ENCODE assay signal across 8 cellular contexts in the genomic region with DNA sequence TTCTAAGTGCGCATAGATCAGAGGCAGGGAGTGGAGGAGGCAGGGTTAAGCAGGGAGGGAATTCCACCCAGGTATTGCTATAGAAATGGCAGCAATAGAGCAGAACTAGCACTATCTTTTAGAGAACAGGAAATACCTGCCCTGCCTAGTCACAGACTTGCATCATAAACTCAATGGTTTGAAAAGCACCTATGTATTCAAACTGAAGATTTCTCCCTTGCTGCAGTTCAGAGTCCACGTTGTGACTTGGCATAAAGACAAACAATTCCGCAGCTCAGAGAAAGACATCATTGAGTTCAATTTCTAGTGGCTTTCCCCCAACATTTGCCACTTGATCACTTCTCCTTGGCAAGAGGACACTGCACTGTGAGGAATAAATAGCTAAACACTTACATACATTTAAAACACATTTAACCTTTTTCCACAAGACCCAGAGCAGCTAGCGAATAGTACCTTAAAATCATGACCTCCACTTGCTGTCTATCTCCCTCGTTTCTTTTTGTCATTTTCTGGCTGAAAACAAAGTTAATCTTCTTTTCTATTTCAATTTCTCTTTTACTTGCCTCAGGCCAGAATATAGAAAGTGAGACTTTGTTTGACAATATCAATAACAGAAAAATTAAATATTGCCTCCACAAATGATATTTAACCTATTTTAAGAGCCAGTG. TPM values are rescaled to one million over a fixed set of nuclear protein-coding genes. Genes with fewer than 3 reads are reported as not detected.
DNase-seq lines count a peak whose midpoint lies in the region; ATAC-seq and TF ChIP-seq lines count a peak whose summit lies in the region.

No MANE protein-coding gene starts in this region.

- POLR2A ChIA-PET in naive thymus-derived CD4-positive, alpha-beta T cell (lab: Charles Lee): no interaction called here

- intact Hi-C loops in naive thymus-derived CD4-positive, alpha-beta T cell (cut with micrococcal nuclease): no loop called here

- TF ChIP-seq POLR2A in GM18505 (IDR thresholded peaks at IDR 0.05; ENCODE audit: borderline replicate concordance, extremely low read depth, insufficient read depth, insufficient read length): no peak

- H3K4me3 Mint-ChIP-seq in naive thymus-derived CD4-positive, alpha-beta T cell: no peak overlapping the region

- peaks cover 0 to 2% (median 0%) of the 10 kb centered on the region in 7 donors for H3K4me1 Mint-ChIP-seq in naive thymus-derived CD4-positive, alpha-beta T cell

- CTCF ChIA-PET in naive thymus-derived CD4-positive, alpha-beta T cell (lab: Charles Lee): no interaction called here

- no peaks in the 10 kb centered on the region for H3K36me3 ChIP-seq in H7 (replicated peaks; ENCODE audit: control insufficient read depth, insufficient read depth, low read length)
- no peaks in the 10 kb centered on the region for H3K36me3 ChIP-seq in naive thymus-derived CD4-positive, alpha-beta T cell (ENCODE audit: control insufficient read depth in 2 of 3, insufficient read depth in 3 of 3, low read length in 3 of 3)

- H3K27me3 Mint-ChIP-seq in naive thymus-derived CD4-positive, alpha-beta T cell: no peaks in the 10 kb centered on the region

- H3K27ac ChIP-seq in naive thymus-derived CD4-positive, alpha-beta T cell (ENCODE audit: low read depth, low read length): no peak overlapping the region

- no peaks in the 10 kb centered on the region for H3K4me1 ChIP-seq in naive thymus-derived CD4-positive, alpha-beta T cell (ENCODE audit: control insufficient read depth in 2 of 2, insufficient read depth in 2 of 2, low read length in 2 of 2)

- H3K27me3 ChIP-seq in H7 (ENCODE audit: control insufficient read depth, insufficient read depth, low read length): no peaks in the 10 kb centered on the region
- no peaks in the 10 kb centered on the region for H3K27me3 ChIP-seq in naive thymus-derived CD4-positive, alpha-beta T cell (ENCODE audit: control insufficient read depth in 2 of 2, insufficient read depth in 2 of 2, low read length in 2 of 2)

- H3K9me3 ChIP-seq in naive thymus-derived CD4-positive, alpha-beta T cell (ENCODE audit: control insufficient read depth in 2 of 3, low read length in 3 of 3): no peaks in the 10 kb centered on the region

- H3K27ac Mint-ChIP-seq in naive thymus-derived CD4-positive, alpha-beta T cell: no peak overlapping the region

- DNase-seq in NCI-H510A treated with DMSO at 0.1 percent for 48 hours (lab: John Stamatoyannopoulos, UW) (peak; percentile 88), islet precursor cell (peak; percentile 67), NCI-H446 treated with DMSO at 0.1 percent for 48 hours (lab: John Stamatoyannopoulos, UW) (no peak), H7 (no peak)
- no peak for DNase-seq in naive thymus-derived CD4-positive, alpha-beta T cell
- no peak for DNase-seq in activated CD4-positive, alpha-beta T cell treated with anti-CD3 and anti-CD28 coated beads, Interleukin-2, amount 50 U/mL, for 48 hours

- ATAC-seq in GM18505 (IDR thresholded peaks at IDR 0.05; ENCODE audit: unreplicated experiment): peak; percentile 50
- ATAC-seq in HG02623 (IDR thresholded peaks at IDR 0.05; ENCODE audit: unreplicated experiment): peak; percentile 64
- ATAC-seq in naive thymus-derived CD4-positive, alpha-beta T cell: no peak

- no peaks in the 10 kb centered on the region for H3K36me3 Mint-ChIP-seq in naive thymus-derived CD4-positive, alpha-beta T cell

- H3K9me3 Mint-ChIP-seq in naive thymus-derived CD4-positive, alpha-beta T cell: peaks cover 0 to 3% (median 0%) of the 10 kb centered on the region in 11 donors

- no peak overlapping the region for H3K4me3 ChIP-seq in H7 (ENCODE audit: insufficient read depth, low read depth, low read length)
- no peak overlapping the region for H3K4me3 ChIP-seq in naive thymus-derived CD4-positive, alpha-beta T cell (ENCODE audit: low read length)

RNA-seq across cellular contexts. Expression of a gene that starts 42.4 kb away (rescaled TPM):
- total RNA-seq in H7 (2014; rRNA removed; shearing (Covaris generic)): 7.1 and 10.2 TPM in 2 replicates
- total RNA-seq in naive thymus-derived CD4-positive, alpha-beta T cell: 1 to 10 TPM in 2 of 5 experiments, under 1 TPM in 3; 0.21 to 2.8 (median 0.54) TPM
- not detected for polyA plus RNA-seq in naive thymus-derived CD4-positive, alpha-beta T cell

Comparison
In these comparisons a context has a peak if more than half of its experiments do, and no peak if none do; other contexts are left out.
1. DNase-seq: peak in NCI-H510A treated with DMSO at 0.1 percent for 48 hours (single experiment) and islet precursor cell (single experiment); none in NCI-H446 treated with DMSO at 0.1 percent for 48 hours (single experiment), H7 (single experiment), naive thymus-derived CD4-positive, alpha-beta T cell (0 of 9) and activated CD4-positive, alpha-beta T cell treated with anti-CD3 and anti-CD28 coated beads, Interleukin-2, amount 50 U/mL, for 48 hours (0 of 2).